Comparison of ENCODE assay signal across 1 cellular context in the genomic region with DNA sequence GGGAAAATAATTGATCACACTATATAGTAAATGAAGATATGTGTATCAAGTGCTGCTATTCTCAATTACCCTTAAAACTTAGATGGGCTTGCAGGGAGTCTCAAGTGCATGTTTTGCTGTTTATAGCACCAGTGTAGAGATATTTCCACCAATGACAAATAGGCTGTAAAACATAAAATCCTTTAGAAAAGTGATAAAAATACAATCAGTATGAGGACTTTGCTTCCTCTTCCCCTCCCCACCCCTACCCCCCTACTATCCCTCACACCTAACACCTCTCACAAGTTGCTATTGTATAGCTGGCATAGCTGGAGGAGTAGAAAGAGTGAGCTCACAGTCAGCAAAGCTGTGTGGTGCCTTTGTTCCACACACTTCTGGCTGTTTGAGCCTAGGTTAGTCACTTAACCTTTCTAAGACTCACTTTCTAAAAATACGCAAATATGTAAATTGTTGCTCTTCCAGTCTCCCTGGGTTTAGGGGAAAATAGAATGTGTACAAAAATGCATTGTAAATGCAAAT.
TF ChIP-seq lines count a peak whose summit lies in the region.

No MANE protein-coding gene starts in this region.

TF ChIP-seq in SK-N-SH, 30 proteins besides CTCF, POLR2A, EP300 and RAD21 (continued from another document):
- TF ChIP-seq, protein P1, sequence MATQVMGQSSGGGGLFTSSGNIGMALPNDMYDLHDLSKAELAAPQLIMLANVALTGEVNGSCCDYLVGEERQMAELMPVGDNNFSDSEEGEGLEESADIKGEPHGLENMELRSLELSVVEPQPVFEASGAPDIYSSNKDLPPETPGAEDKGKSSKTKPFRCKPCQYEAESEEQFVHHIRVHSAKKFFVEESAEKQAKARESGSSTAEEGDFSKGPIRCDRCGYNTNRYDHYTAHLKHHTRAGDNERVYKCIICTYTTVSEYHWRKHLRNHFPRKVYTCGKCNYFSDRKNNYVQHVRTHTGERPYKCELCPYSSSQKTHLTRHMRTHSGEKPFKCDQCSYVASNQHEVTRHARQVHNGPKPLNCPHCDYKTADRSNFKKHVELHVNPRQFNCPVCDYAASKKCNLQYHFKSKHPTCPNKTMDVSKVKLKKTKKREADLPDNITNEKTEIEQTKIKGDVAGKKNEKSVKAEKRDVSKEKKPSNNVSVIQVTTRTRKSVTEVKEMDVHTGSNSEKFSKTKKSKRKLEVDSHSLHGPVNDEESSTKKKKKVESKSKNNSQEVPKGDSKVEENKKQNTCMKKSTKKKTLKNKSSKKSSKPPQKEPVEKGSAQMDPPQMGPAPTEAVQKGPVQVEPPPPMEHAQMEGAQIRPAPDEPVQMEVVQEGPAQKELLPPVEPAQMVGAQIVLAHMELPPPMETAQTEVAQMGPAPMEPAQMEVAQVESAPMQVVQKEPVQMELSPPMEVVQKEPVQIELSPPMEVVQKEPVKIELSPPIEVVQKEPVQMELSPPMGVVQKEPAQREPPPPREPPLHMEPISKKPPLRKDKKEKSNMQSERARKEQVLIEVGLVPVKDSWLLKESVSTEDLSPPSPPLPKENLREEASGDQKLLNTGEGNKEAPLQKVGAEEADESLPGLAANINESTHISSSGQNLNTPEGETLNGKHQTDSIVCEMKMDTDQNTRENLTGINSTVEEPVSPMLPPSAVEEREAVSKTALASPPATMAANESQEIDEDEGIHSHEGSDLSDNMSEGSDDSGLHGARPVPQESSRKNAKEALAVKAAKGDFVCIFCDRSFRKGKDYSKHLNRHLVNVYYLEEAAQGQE (IDR thresholded peaks at IDR 0.05; ENCODE audit: low read depth, low read length): no peak
- no peak for TF ChIP-seq FOSL2 (IDR thresholded peaks at IDR 0.05; ENCODE audit: borderline replicate concordance, low read depth)
